In genomic region chr4:57850141-57850540, GRCh38 we compare ENCODE assay signal across 21 cellular contexts.
DNase-seq lines count a peak whose midpoint lies in the region; TF ChIP-seq lines count a peak whose summit lies in the region.
"Had no signal": no experiment of that assay in that cellular context is flagged by ENCODE, and none has a peak within 500 bp of the region (broad histone marks: within the 10 kb centered on the region; RNA-seq: fewer than 3 reads in every experiment).

No MANE protein-coding gene starts in this region.

- H3K79me1 ChIP-seq in H9 (ENCODE audit: insufficient read depth, low read depth, low read length, poor library complexity, severe bottlenecking), result no peaks in the 10 kb centered on the region

- no peak overlapping the region for H3K27ac ChIP-seq in H9 (ENCODE audit: insufficient read length, low read depth, low read length)
- H3K27ac ChIP-seq: BLaER1 had no signal

- no peak overlapping the region for H2BK5ac ChIP-seq in H9 (ENCODE audit: insufficient read length, low read length)

- no peak overlapping the region for H2BK12ac ChIP-seq in H9 (ENCODE audit: insufficient read length, low read depth, low read length)

- H3K23ac ChIP-seq in H9 (ENCODE audit: insufficient read length, low read depth, low read length), result no peak overlapping the region

- no peak overlapping the region for H4K5ac ChIP-seq in H9 (ENCODE audit: insufficient read length, low read depth, low read length)

- no peaks in the 10 kb centered on the region for H3K79me2 ChIP-seq in H9 (ENCODE audit: insufficient read depth, low read length)

- no peak overlapping the region for H2BK15ac ChIP-seq in H9 (ENCODE audit: low read depth, low read length)

- no peaks in the 10 kb centered on the region for H4K20me1 ChIP-seq in H9 (ENCODE audit: control insufficient read depth, insufficient read depth, insufficient read length)
- H4K20me1 ChIP-seq: BLaER1 had no signal

- no peak overlapping the region for H3K27ac Mint-ChIP-seq in H9
- H3K27ac Mint-ChIP-seq: CD14-positive monocyte; CD4-positive, alpha-beta memory T cell; CD4-positive, CD25-positive, alpha-beta regulatory T cell; CD8-positive, alpha-beta memory T cell had no signal

- H3K23me2 ChIP-seq in H9 (ENCODE audit: insufficient read length, low read depth, low read length, poor library complexity, severe bottlenecking), result no peaks in the 10 kb centered on the region

- H2BK120ac ChIP-seq in H9 (ENCODE audit: low read depth, low read length, poor library complexity, severe bottlenecking), result no peak overlapping the region

- no peak overlapping the region for H3K4me2 ChIP-seq in H9 (ENCODE audit: insufficient read depth, insufficient read length, low read length)
- H3K4me2 ChIP-seq: BLaER1 had no signal

- H3K9me3 ChIP-seq in H9 (ENCODE audit: control insufficient read depth, low read depth, low read length), result no peaks in the 10 kb centered on the region
- H3K9me3 ChIP-seq: BE2C, BLaER1 had no signal

- H3K9ac ChIP-seq in H9 (ENCODE audit: extremely low read depth, insufficient read length, low read length), result no peak overlapping the region
- H3K9ac ChIP-seq: BLaER1 had no signal

- H3K14ac ChIP-seq in H9 (ENCODE audit: insufficient read depth, low read length), result no peak overlapping the region

- H3K4ac ChIP-seq in H9 (ENCODE audit: low read depth, low read length), result no peak overlapping the region

- H3K27me3 ChIP-seq in H9 (ENCODE audit: insufficient read depth, low read length), result no peaks in the 10 kb centered on the region
- H3K27me3 ChIP-seq: BE2C, BLaER1 had no signal

- H2BK20ac ChIP-seq in H9 (ENCODE audit: low read depth, low read length, poor library complexity, severe bottlenecking), result no peak overlapping the region

- H4K91ac ChIP-seq in H9 (ENCODE audit: insufficient read length, low read depth, low read length), result no peak overlapping the region

- no peak overlapping the region for H3T11ph ChIP-seq in H9 (ENCODE audit: low read length)

- H3K4me3 ChIP-seq in fibroblast of pulmonary artery (replicated peaks; ENCODE audit: low read depth, low read length), result no peak overlapping the region
- H3K4me3 ChIP-seq: BLaER1 had no signal

- H3K36me3 Mint-ChIP-seq in H9 (ENCODE audit: insufficient read depth in 1 of 3, low read depth in 3 of 3), result no peaks in the 10 kb centered on the region
- H3K36me3 Mint-ChIP-seq: CD14-positive monocyte; CD4-positive, alpha-beta memory T cell; CD4-positive, CD25-positive, alpha-beta regulatory T cell had no signal

- H3K18ac ChIP-seq in H9 (ENCODE audit: insufficient read length, low read depth, low read length), result no peak overlapping the region

- TF ChIP-seq CTCF in fibroblast of pulmonary artery (IDR thresholded peaks at IDR 0.05; ENCODE audit: low read length, missing control alignments), result no peak
- TF ChIP-seq CTCF in H9 (conservative IDR thresholded peaks at IDR 0.05), result no peak

- H3K4me3 Mint-ChIP-seq in H9, result no peak overlapping the region
- H3K4me3 Mint-ChIP-seq: CD14-positive monocyte; CD4-positive, alpha-beta memory T cell; CD4-positive, CD25-positive, alpha-beta regulatory T cell; CD8-positive, alpha-beta memory T cell had no signal

- no peaks in the 10 kb centered on the region for H3K4me1 ChIP-seq in H9 (ENCODE audit: insufficient read depth, low read length)
- H3K4me1 ChIP-seq: BE2C had no signal

- no peaks in the 10 kb centered on the region for H3K4me1 Mint-ChIP-seq in H9
- H3K4me1 Mint-ChIP-seq: CD14-positive monocyte; CD4-positive, alpha-beta memory T cell; CD4-positive, CD25-positive, alpha-beta regulatory T cell; CD8-positive, alpha-beta memory T cell had no signal

- H2AK5ac ChIP-seq in H9 (ENCODE audit: insufficient read length, low read length), result no peak overlapping the region

- H3K9me3 Mint-ChIP-seq in H9, result no peaks in the 10 kb centered on the region

- no peak overlapping the region for H2AFZ ChIP-seq in H9 (ENCODE audit: low read length)

- no peak overlapping the region for H3K56ac ChIP-seq in H9 (ENCODE audit: insufficient read length, low read depth, low read length)

- H4K8ac ChIP-seq in H9 (replicated peaks; ENCODE audit: insufficient read length, low read depth, low read length), result no peak overlapping the region

- H3K27me3 Mint-ChIP-seq in H9 (ENCODE audit: low read depth), result no peaks in the 10 kb centered on the region
- H3K27me3 Mint-ChIP-seq: CD4-positive, alpha-beta memory T cell; CD4-positive, CD25-positive, alpha-beta regulatory T cell; CD8-positive, alpha-beta memory T cell had no signal

- DNase-seq in HS-5 (ENCODE audit: low read depth) (peak; percentile 3), NCI-H226 (peak; percentile 16), fibroblast of pulmonary artery (ENCODE audit: low read depth) (peak; percentile 5), NCI-H748 treated with DMSO at 0.1 percent for 48 hours (lab: John Stamatoyannopoulos, UW) (no peak), DMS53 treated with DMSO at 0.1 percent for 48 hours (lab: John Stamatoyannopoulos, UW; ENCODE audit: unreplicated experiment) (no peak), H9 (no peak)
- DNase-seq: 8988T; ACHN; BE2C; C1 segment of cervical spinal cord; CD4-positive, alpha-beta memory T cell; CD4-positive, CD25-positive, alpha-beta regulatory T cell; CD8-positive, alpha-beta memory T cell; COR-L47; DMS 273 treated with DMSO at 0.1 percent for 48 hours; DMS153; DMS53; DMS79 treated with DMSO at 0.1 percent for 48 hours; GF-D8 had no signal

Comparison
In these comparisons a context has a peak if more than half of its experiments do, and no peak if none do; other contexts are left out.
1. DNase-seq: peak in HS-5 (single experiment), NCI-H226 (single experiment) and fibroblast of pulmonary artery (single experiment); none in NCI-H748 treated with DMSO at 0.1 percent for 48 hours (single experiment), DMS53 treated with DMSO at 0.1 percent for 48 hours (single experiment) and H9 (single experiment).